Comparison of ENCODE assay signal across 14 cellular contexts in genomic region chr5:42985129-42986037, GRCh38. TPM values are rescaled to one million over a fixed set of nuclear protein-coding genes. Genes with fewer than 3 reads are reported as not detected.
A peak's percentile ranks its signal among the peaks of the same experiment; 100 is the strongest.
DNase-seq lines count a peak whose midpoint lies in the region; ATAC-seq and TF ChIP-seq lines count a peak whose summit lies in the region.
"Had no signal": no experiment of that assay in that cellular context is flagged by ENCODE, and none has a peak within 500 bp of the region (broad histone marks: within the 10 kb centered on the region; RNA-seq: fewer than 3 reads in every experiment).

No MANE protein-coding gene starts in this region.

- H3K9me3 ChIP-seq in breast epithelium: peaks cover 0 to 20% of the 10 kb centered on the region in 2 donors

- in situ Hi-C loops in SK-MEL-5 (cut with HindIII; ENCODE audit: low pct_unique_long_range_greater_than_20kb, low sequenced_read_pairs): no loop called here

- H3K27ac ChIP-seq in breast epithelium: no peak overlapping the region

- no peak overlapping the region for H3K4me3 ChIP-seq in breast epithelium
- H3K4me3 ChIP-seq in fibroblast of mammary gland (ENCODE audit: control insufficient read depth, low read depth, low read length): no peak overlapping the region

- no peaks in the 10 kb centered on the region for H3K27me3 Mint-ChIP-seq in MCF 10A (ENCODE audit: insufficient read depth, unreplicated experiment)

- POLR2A ChIA-PET in MCF 10A (lab: Yijun Ruan, JAX): interaction anchor here (1.0 to 3.7 kb wide), 6 partner anchors 23 to 460 kb away, joined by 3 to 24 read pairs (median 10); no protein-coding TSS in a partner anchor

- CTCF ChIA-PET in MCF 10A (lab: Yijun Ruan, JAX): interaction anchor here (0.7 to 1.7 kb wide), 3 partner anchors 56 to 321 kb away, joined by 3 to 5 read pairs (median 4); no protein-coding TSS in a partner anchor

- H3K4me1 Mint-ChIP-seq in MCF 10A (ENCODE audit: insufficient read depth, unreplicated experiment): peaks cover 20% of the 10 kb centered on the region

- H3K36me3 Mint-ChIP-seq in MCF 10A (ENCODE audit: insufficient read depth, unreplicated experiment): no peaks in the 10 kb centered on the region

- no peaks in the 10 kb centered on the region for H3K9me3 Mint-ChIP-seq in MCF 10A (ENCODE audit: unreplicated experiment)

- BruUV-seq in MCF 10A (replicated peaks; lab: Mats Ljungman, UMichigan): no TSS peak

- H3K36me3 ChIP-seq in breast epithelium: no peaks in the 10 kb centered on the region

- no peak for TF ChIP-seq POLR2A in breast epithelium (IDR thresholded peaks at IDR 0.05)

- H3K4me3 Mint-ChIP-seq in MCF 10A (ENCODE audit: unreplicated experiment): no peak overlapping the region

- no peaks in the 10 kb centered on the region for H3K4me1 ChIP-seq in breast epithelium

- intact Hi-C loops in MCF 10A (cut with micrococcal nuclease): loop anchor here (2.0 kb wide), 2 partner anchors 35 to 57 kb away; no protein-coding TSS in a partner anchor
- intact Hi-C loops in breast epithelium (cut with DNase I; ENCODE audit: low total_unique reads): no loop called here
- intact Hi-C loops in left ventricle myocardium superior (cut with micrococcal nuclease): no loop called here

- TF ChIP-seq CTCF in MCF 10A (IDR thresholded peaks at IDR 0.05; ENCODE audit: unreplicated experiment) (no peak), breast epithelium (IDR thresholded peaks at IDR 0.05) (no peak), fibroblast of mammary gland (conservative IDR thresholded peaks at IDR 0.05; ENCODE audit: control insufficient read depth, insufficient read depth, low read depth, low read length) (no peak)

- peak overlapping the region; percentile 89 for H3K27ac Mint-ChIP-seq in MCF 10A (ENCODE audit: low read depth, unreplicated experiment)

- DNase-seq in MCF 10A (ENCODE audit: unreplicated experiment) (peak; percentile 66), breast epithelium (ENCODE audit: low spot score in 2 of 2) (no peak), SK-MEL-5 (ENCODE audit: low read depth, low spot score) (peak; percentile 27), fibroblast of mammary gland (ENCODE audit: low read depth) (peak; percentile 89), stromal cell of bone marrow (ENCODE audit: low read depth) (peak; percentile 79), left ventricle myocardium superior (no peak), occipital lobe (lab: John Stamatoyannopoulos, UW) (no peak)
- DNase-seq: activated CD8-positive, alpha-beta memory T cell treated with anti-CD3 and anti-CD28 coated beads for 24 hours; anterior cingulate cortex; left colon; NCI-H524; nucleus accumbens; stimulated activated CD4-positive, alpha-beta T cell treated with anti-CD3 and anti-CD28 coated beads, Interleukin-1b, Interleukin-23, amount 100 ng/mL, for 48 hours had no signal

- no peaks in the 10 kb centered on the region for H3K27me3 ChIP-seq in breast epithelium

- ATAC-seq in left ventricle myocardium superior: no peak
- ATAC-seq in GM18907 (IDR thresholded peaks at IDR 0.05; ENCODE audit: unreplicated experiment): no peak

RNA-seq across cellular contexts. Expression of gene ANXA2R, which starts 54.7 kb away (rescaled TPM):
- 0.98 and 1.3 TPM in 2 replicates for total RNA-seq in MCF 10A (2022)
- 1 to 10 TPM; 3.2 to 5.4 (median 4.6) TPM for total RNA-seq in breast epithelium
- total RNA-seq in SK-MEL-5 (2014; rRNA removed; shearing (Covaris generic)): 0.40 and 0.45 TPM in 2 replicates
- 0.35 and 0.94 TPM in 2 replicates for polyA plus RNA-seq in SK-MEL-5 (2015; cell fraction: cytosol; rRNA removed)
- 2.9 TPM in 2 replicates for polyA plus RNA-seq in SK-MEL-5 (2015; cell fraction: nucleus; rRNA removed)
- 1.2 TPM for total RNA-seq in left ventricle myocardium superior
- total RNA-seq in occipital lobe: 0.31 TPM

Comparison
In these comparisons a context has a peak if more than half of its experiments do, and no peak if none do; other contexts are left out.
1. DNase-seq: peak in MCF 10A (single experiment), SK-MEL-5 (single experiment), fibroblast of mammary gland (single experiment) and stromal cell of bone marrow (single experiment); none in breast epithelium (0 of 2), left ventricle myocardium superior (single experiment) and occipital lobe (single experiment).